In the genomic region with DNA sequence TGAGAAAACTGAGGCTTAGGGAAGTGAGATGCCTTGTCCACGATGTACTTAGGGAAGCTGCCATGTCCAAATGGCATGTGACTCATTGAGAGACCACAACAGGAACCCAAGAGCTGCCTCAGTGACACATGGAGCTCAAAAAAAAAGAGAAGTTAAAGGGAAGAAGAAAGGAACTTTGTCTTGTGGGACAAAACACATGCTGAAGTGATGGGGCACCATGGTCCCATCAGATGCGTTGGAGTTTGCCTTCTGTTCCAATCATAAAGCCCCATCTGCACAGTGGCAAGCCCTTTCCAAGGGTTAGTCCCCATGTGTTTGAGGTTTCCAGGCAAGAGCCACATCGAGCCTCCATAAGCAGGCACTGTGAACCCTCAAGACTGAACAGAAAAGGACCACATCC, we compare ENCODE assay signal across 14 cellular contexts. TPM values are rescaled to one million over a fixed set of nuclear protein-coding genes. Genes with fewer than 3 reads are reported as not detected.
DNase-seq lines count a peak whose midpoint lies in the region; ATAC-seq and TF ChIP-seq lines count a peak whose summit lies in the region.
"Had no signal": no experiment of that assay in that cellular context is flagged by ENCODE, and none has a peak within 500 bp of the region (broad histone marks: within the 10 kb centered on the region; RNA-seq: fewer than 3 reads in every experiment).

No MANE protein-coding gene starts in this region.

- H3K27me3 ChIP-seq in PC-3 (ENCODE audit: low read length), result no peaks in the 10 kb centered on the region
- H3K27me3 ChIP-seq: spleen had no signal

- H3K4me1 ChIP-seq in PC-3 (ENCODE audit: insufficient read depth, low read length), result no peaks in the 10 kb centered on the region

- H3K4me1 Mint-ChIP-seq in naive thymus-derived CD8-positive, alpha-beta T cell, result peaks cover 19 to 30% (median 22%) of the 10 kb centered on the region in 4 donors

- no TSS peak for BruUV-seq in PC-3 (replicated peaks; lab: Mats Ljungman, UMichigan)

- H3K4me3 ChIP-seq in NB4 (ENCODE audit: low read depth, low read length) (no peak overlapping the region), PC-3 (ENCODE audit: low read length) (no peak overlapping the region)
- H3K4me3 ChIP-seq: SK-N-MC, spleen had no signal

- H3K4me3 Mint-ChIP-seq in naive thymus-derived CD8-positive, alpha-beta T cell, result no peak overlapping the region

- CTCF ChIA-PET in PC-3 (lab: Charles Lee), result no interaction called here

- H3K9me3 Mint-ChIP-seq in naive thymus-derived CD8-positive, alpha-beta T cell, result no peaks in the 10 kb centered on the region

- no peak overlapping the region for H2AFZ ChIP-seq in PC-3 (ENCODE audit: low read length)

- H3K79me2 ChIP-seq in PC-3 (ENCODE audit: low read length), result peaks cover under 1% of the 10 kb centered on the region; the same call in 1 of the 2 replicates

- no peaks in the 10 kb centered on the region for H3F3A ChIP-seq in PC-3 (ENCODE audit: low read length, unreplicated experiment)

- ATAC-seq in naive thymus-derived CD8-positive, alpha-beta T cell, result no peak
- no peak for ATAC-seq in HG03342 (IDR thresholded peaks at IDR 0.05; ENCODE audit: unreplicated experiment)
- ATAC-seq in PC-3, result no peak
- no peak for ATAC-seq in GM21737 (IDR thresholded peaks at IDR 0.05; ENCODE audit: unreplicated experiment)

- peaks cover 5 to 57% (median 12%) of the 10 kb centered on the region in 3 donors for H3K36me3 Mint-ChIP-seq in naive thymus-derived CD8-positive, alpha-beta T cell

- no peak for TF ChIP-seq CTCF in NB4 (IDR thresholded peaks at IDR 0.05; ENCODE audit: low read depth, low read length)
- TF ChIP-seq CTCF in PC-3 (conservative IDR thresholded peaks at IDR 0.05; ENCODE audit: low read depth, low read length), result no peak

- intact Hi-C loops in PC-3 (cut with micrococcal nuclease), result loop anchor here (2.0 kb wide), 1 partner anchor 155 kb away; no protein-coding TSS in a partner anchor

- H3K9me3 ChIP-seq in PC-3 (ENCODE audit: low read length), result no peaks in the 10 kb centered on the region
- H3K9me3 ChIP-seq: spleen had no signal

- TF ChIP-seq POLR2A in NB4 (IDR thresholded peaks at IDR 0.05; ENCODE audit: extremely low read depth, insufficient read length), result no peak

- DNase-seq in CD1c-positive myeloid dendritic cell (ENCODE audit: extremely low spot score), result peak; percentile 88
- peak; percentile 82 for DNase-seq in NB4 (ENCODE audit: low read depth)
- no peak for DNase-seq in naive thymus-derived CD8-positive, alpha-beta T cell
- DNase-seq in globus pallidus (ENCODE audit: low spot score), result no peak
- DNase-seq in PC-3, result no peak
- DNase-seq: activated CD4-positive, CD25-positive, alpha-beta regulatory T cell treated with anti-CD3 and anti-CD28 coated beads, Interleukin-2, amount 50 U/mL, for 72 hours; activated effector memory CD4-positive, alpha-beta T cell treated with anti-CD3 and anti-CD28 coated beads, Interleukin-2, amount 50 U/mL, for 16 hours; MM.1S; NCI-H524 treated with DMSO at 0.1 percent for 48 hours; spleen had no signal

- no peaks in the 10 kb centered on the region for H4K20me1 ChIP-seq in PC-3 (ENCODE audit: low read length)

- no peak overlapping the region for H3K4me2 ChIP-seq in PC-3 (ENCODE audit: low read length)

- H3K36me3 ChIP-seq in PC-3 (ENCODE audit: low read depth, low read length), result peaks cover 28% of the 10 kb centered on the region

- POLR2A ChIA-PET in naive thymus-derived CD8-positive, alpha-beta T cell (lab: Charles Lee), result no interaction called here
- POLR2A ChIA-PET in PC-3 (lab: Charles Lee; ENCODE audit: unreplicated experiment), result interaction anchor here (0.6 kb wide), 1 partner anchor 146 kb away, joined by 12 read pairs; no protein-coding TSS in a partner anchor

- H3K9ac ChIP-seq in PC-3 (ENCODE audit: low read length), result no peak overlapping the region

- no peaks in the 10 kb centered on the region for H3K9me2 ChIP-seq in PC-3 (replicated peaks; ENCODE audit: low read length)

- H3K27ac Mint-ChIP-seq in naive thymus-derived CD8-positive, alpha-beta T cell, result peak overlapping the region in 9 of 10 donors; percentile 22 to 79 (median 66)

- H3K27ac ChIP-seq in cingulate gyrus (ENCODE audit: low read depth, low read length) (peak overlapping the region; percentile 96), PC-3 (ENCODE audit: low read length) (no peak overlapping the region)
- H3K27ac ChIP-seq: SK-N-MC had no signal

- H3K27me3 Mint-ChIP-seq in naive thymus-derived CD8-positive, alpha-beta T cell, result no peaks in the 10 kb centered on the region

RNA-seq across cellular contexts. Expression of a gene that starts 8.0 kb away (rescaled TPM):
- 10 to 100 TPM; 28.5 to 29.8 TPM for total RNA-seq in naive thymus-derived CD8-positive, alpha-beta T cell
- polyA plus RNA-seq in naive thymus-derived CD8-positive, alpha-beta T cell, result 10 to 100 TPM; 16.8 to 34.7 (median 30.6) TPM
- 35.5 and 41.8 TPM in 2 replicates for total RNA-seq in PC-3 (2014; rRNA removed)

RNA-seq across cellular contexts. Expression of a gene that starts 8.1 kb away (rescaled TPM):
- total RNA-seq in naive thymus-derived CD8-positive, alpha-beta T cell, result 100 to 1,000 TPM; 133 to 138 TPM
- polyA plus RNA-seq in naive thymus-derived CD8-positive, alpha-beta T cell, result 1 to 10 TPM; 2.1 to 7.9 (median 4.9) TPM
- 22.2 and 31.3 TPM in 2 replicates for total RNA-seq in PC-3 (2014; rRNA removed)

RNA-seq across cellular contexts. Expression of a gene that starts 13.8 kb away (rescaled TPM):
- 10 to 100 TPM; 30.3 to 30.8 TPM for total RNA-seq in naive thymus-derived CD8-positive, alpha-beta T cell
- 10 to 100 TPM; 39.8 to 49.4 (median 45.4) TPM for polyA plus RNA-seq in naive thymus-derived CD8-positive, alpha-beta T cell
- 89.5 and 128 TPM in 2 replicates for total RNA-seq in PC-3 (2014; rRNA removed)

RNA-seq across cellular contexts. Expression of a gene that starts 22.8 kb away (rescaled TPM):
- under 1 TPM; 0.39 to 0.77 TPM for total RNA-seq in naive thymus-derived CD8-positive, alpha-beta T cell
- under 1 TPM in 1 of 3 donors, not detected in 2; 0.59 TPM for polyA plus RNA-seq in naive thymus-derived CD8-positive, alpha-beta T cell
- 312 and 349 TPM in 2 replicates for total RNA-seq in PC-3 (2014; rRNA removed)

RNA-seq across cellular contexts. Expression of a gene that starts 44.0 kb away (rescaled TPM):
- total RNA-seq in naive thymus-derived CD8-positive, alpha-beta T cell, result not detected
- polyA plus RNA-seq in naive thymus-derived CD8-positive, alpha-beta T cell, result not detected
- total RNA-seq in PC-3 (2014; rRNA removed), result 0.35 TPM in 1 of 2 replicates, not detected in the other
- polyA plus RNA-seq: spleen had no signal

Comparison
In these comparisons a context has a peak if more than half of its experiments do, and no peak if none do; other contexts are left out.
1. DNase-seq: peak in CD1c-positive myeloid dendritic cell (single experiment) and NB4 (single experiment); none in naive thymus-derived CD8-positive, alpha-beta T cell (0 of 10), globus pallidus (single experiment) and PC-3 (single experiment).